18 cellular contexts compared by ENCODE assay signal in the genomic region with DNA sequence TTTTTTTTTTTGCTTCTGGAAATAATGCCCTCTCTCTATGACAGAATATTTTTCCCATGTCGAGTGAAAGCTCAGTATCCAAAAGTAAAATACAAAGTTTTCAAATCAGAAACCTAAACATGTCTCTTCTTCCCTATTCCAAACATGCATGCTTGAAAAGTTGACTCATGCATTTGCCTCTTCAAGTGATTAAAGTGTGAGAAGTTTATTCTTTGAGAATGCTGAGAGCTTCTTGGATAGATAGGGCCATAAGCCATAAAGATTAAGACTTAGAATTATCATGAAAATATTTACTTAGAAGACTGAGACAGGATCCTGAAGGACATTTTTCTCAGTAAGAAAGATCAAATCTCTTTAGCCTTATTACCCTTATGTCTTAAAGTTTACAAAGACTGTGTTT.
"Had no signal": no experiment of that assay in that cellular context is flagged by ENCODE, and none has a peak within 500 bp of the region (broad histone marks: within the 10 kb centered on the region; RNA-seq: fewer than 3 reads in every experiment).

No MANE protein-coding gene starts in this region.

- H3K4me1 ChIP-seq: breast epithelium, foreskin keratinocyte, pancreas, sigmoid colon, upper lobe of right lung had no signal

- H3K4me3 ChIP-seq: breast epithelium, pancreas, sigmoid colon, upper lobe of right lung had no signal

- H3K36me3 ChIP-seq: breast epithelium, pancreas, sigmoid colon, upper lobe of right lung had no signal

- H3K27me3 ChIP-seq: breast epithelium, foreskin keratinocyte, pancreas, sigmoid colon, upper lobe of right lung had no signal

- DNase-seq: activated CD4-positive, alpha-beta T cell treated with anti-CD3 and anti-CD28 coated beads, Interleukin-2, amount 10 ng/mL, durations not matched to agents 7 days and 5 days; activated CD8-positive, alpha-beta memory T cell treated with anti-CD3 and anti-CD28 coated beads, Interleukin-2, amount 50 U/mL, for 4 hours; activated naive CD4-positive, alpha-beta T cell treated with anti-CD3 and anti-CD28 coated beads for 36 hours; activated T-cell treated with anti-CD3 and anti-CD28 coated beads, Interleukin-2, amount 50 U/mL, for 4 hours; aorta; cerebellar nuclear complex; effector CD4-positive, alpha-beta T cell; foreskin keratinocyte; hypothalamus; left ventricle myocardium superior; naive thymus-derived CD4-positive, alpha-beta T cell; pancreas; sigmoid colon; stimulated activated naive B cell treated with anti-CD40 and anti-IgM and Interleukin-4, amounts not matched to agents 10 μg/mL and 1 μg/mL and 100 μg/mL, for 72 hours; upper lobe of right lung had no signal

- H3K27ac ChIP-seq: breast epithelium, foreskin keratinocyte, pancreas, sigmoid colon, upper lobe of right lung had no signal

- H3K9me3 ChIP-seq: breast epithelium, pancreas, upper lobe of right lung had no signal

- ATAC-seq: activated CD4-positive, CD25-positive, alpha-beta regulatory T cell treated with anti-CD3 and anti-CD28 coated beads, Interleukin-2, amount 50 U/mL, for 24 hours; activated T-cell treated with anti-CD3 and anti-CD28 coated beads, Interleukin-2, amount 50 U/mL, for 4 hours; esophagus mucosa; foreskin keratinocyte; left ventricle myocardium superior; naive thymus-derived CD4-positive, alpha-beta T cell; pancreas; stimulated activated naive B cell treated with anti-CD40 and anti-IgM and Interleukin-4, amounts not matched to agents 10 μg/mL and 1 μg/mL and 100 μg/mL, for 72 hours; upper lobe of right lung had no signal
